ENCODE assay signal across 1 cellular context in the genomic region with DNA sequence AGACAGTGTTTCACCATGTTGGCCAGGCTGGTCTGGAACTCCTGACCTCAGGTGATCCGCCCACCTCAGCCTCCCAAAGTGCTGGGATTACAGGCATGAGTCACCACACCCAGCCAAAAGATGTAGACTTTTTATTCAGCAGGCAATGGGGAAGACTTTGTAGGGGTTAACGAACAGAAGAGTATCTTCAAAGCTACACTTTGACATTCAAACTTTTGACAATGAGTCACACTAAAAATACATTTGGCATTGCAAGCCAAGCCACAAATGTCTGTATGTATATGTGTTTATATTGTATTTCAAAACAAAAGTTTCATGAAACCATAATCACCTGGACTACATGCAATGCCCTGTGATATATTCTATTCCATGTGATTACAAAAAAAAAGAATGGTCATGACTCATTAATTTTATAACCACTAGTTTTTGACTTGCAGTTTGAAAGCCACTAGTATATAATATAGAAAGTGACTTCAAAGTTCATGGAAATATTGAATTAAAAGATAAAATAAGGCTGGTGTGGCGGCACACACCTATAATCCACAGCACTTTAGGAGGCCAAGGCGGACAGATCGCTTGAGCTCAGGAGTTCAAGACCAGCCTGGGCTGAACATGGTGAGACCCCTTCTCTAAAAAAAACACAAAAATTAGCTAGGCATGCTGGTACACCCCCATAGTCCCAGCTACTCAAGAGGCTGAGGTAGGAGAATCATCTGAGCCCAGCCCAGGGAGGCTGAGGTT.
TF ChIP-seq lines count a peak whose summit lies in the region.

No MANE protein-coding gene starts in this region.

TF ChIP-seq in HCT116, 20 proteins besides CTCF, POLR2A, EP300 and RAD21:
- TF ChIP-seq, protein P1, sequence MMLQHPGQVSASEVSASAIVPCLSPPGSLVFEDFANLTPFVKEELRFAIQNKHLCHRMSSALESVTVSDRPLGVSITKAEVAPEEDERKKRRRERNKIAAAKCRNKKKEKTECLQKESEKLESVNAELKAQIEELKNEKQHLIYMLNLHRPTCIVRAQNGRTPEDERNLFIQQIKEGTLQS (IDR thresholded peaks at IDR 0.05), result no peak
- peak; percentile 39; the same call in 1 of the 2 replicates for TF ChIP-seq EGR1 (IDR thresholded peaks at IDR 0.05; ENCODE audit: low read depth)
